ENCODE assay signal across 16 cellular contexts in genomic region chr5:178546675-178547033, GRCh38. TPM values are rescaled to one million over a fixed set of nuclear protein-coding genes. Genes with fewer than 3 reads are reported as not detected.
DNase-seq lines count a peak whose midpoint lies in the region; ATAC-seq lines count a peak whose summit lies in the region.
"Had no signal": no experiment of that assay in that cellular context is flagged by ENCODE, and none has a peak within 500 bp of the region (broad histone marks: within the 10 kb centered on the region; RNA-seq: fewer than 3 reads in every experiment).

No MANE protein-coding gene starts in this region.

- no peaks in the 10 kb centered on the region for H3K27me3 ChIP-seq in BLaER1 treated with 17β-estradiol and CSF1 and Interleukin-3, amounts not matched to agents 10 nM and 100 nM

- H4K20me1 ChIP-seq in BLaER1 treated with 17β-estradiol and CSF1 and Interleukin-3, amounts not matched to agents 10 nM and 100 nM = no peaks in the 10 kb centered on the region

- H3K4me3 ChIP-seq in BLaER1 treated with 17β-estradiol and CSF1 and Interleukin-3, amounts not matched to agents 10 nM and 100 nM = no peak overlapping the region

- ATAC-seq in left cardiac atrium = peak; percentile 71 to 77
- no peak for ATAC-seq in HG03520 (IDR thresholded peaks at IDR 0.05; ENCODE audit: unreplicated experiment)

- peak overlapping the region; percentile 18 to 82 (median 64) for H3K4me2 ChIP-seq in BLaER1 treated with 17β-estradiol and CSF1 and Interleukin-3, amounts not matched to agents 10 nM and 100 nM

- no peaks in the 10 kb centered on the region for H3K36me3 ChIP-seq in BLaER1 treated with 17β-estradiol and CSF1 and Interleukin-3, amounts not matched to agents 10 nM and 100 nM

- no peaks in the 10 kb centered on the region for H3K9me3 ChIP-seq in BLaER1 treated with 17β-estradiol and CSF1 and Interleukin-3, amounts not matched to agents 10 nM and 100 nM (replicated peaks in 1 of 11)

- DNase-seq in cerebellar cortex (ENCODE audit: low spot score) (peak; percentile 80), left cardiac atrium (peak; percentile 59), posterior vena cava (ENCODE audit: low spot score) (peak; percentile 30), NCI-H1436 treated with DMSO at 0.1 percent for 48 hours (lab: John Stamatoyannopoulos, UW) (no peak), OCI-M2 (lab: John Stamatoyannopoulos, UW; ENCODE audit: unreplicated experiment) (no peak), NCI-H2029 treated with DMSO at 0.1 percent for 48 hours (lab: John Stamatoyannopoulos, UW) (no peak)
- DNase-seq: COR-L47, MM.1S, NCI-H1105 treated with DMSO at 0.1 percent for 48 hours, NCI-H2029, NCI-H510A treated with DMSO at 0.1 percent for 48 hours had no signal

- H3K9ac ChIP-seq in BLaER1 treated with 17β-estradiol and CSF1 and Interleukin-3, amounts not matched to agents 10 nM and 100 nM = peak overlapping the region in 4 of 11 experiments; percentile 5 to 19 (median 10); a peak in 4 of 22 replicates

- H3K27ac ChIP-seq in BLaER1 treated with 17β-estradiol and CSF1 and Interleukin-3, amounts not matched to agents 10 nM and 100 nM = peak overlapping the region in 4 of 11 experiments; percentile 10 to 48 (median 38); a peak in 5 of 22 replicates
- H3K27ac ChIP-seq: C4-2B had no signal

- peaks cover 10 to 85% (median 28%) of the 10 kb centered on the region in 10 experiments; a peak in 19 of 20 replicates for H3K4me1 ChIP-seq in BLaER1 treated with 17β-estradiol and CSF1 and Interleukin-3, amounts not matched to agents 10 nM and 100 nM

- intact Hi-C loops in left cardiac atrium (cut with DNase I) (loop anchor here (5.0 kb wide), 2 partner anchors 84 to 259 kb away; no protein-coding TSS in a partner anchor), posterior vena cava (cut with DNase I) (no loop called here)

RNA-seq across cellular contexts. Expression of gene COL23A1, which starts 43.5 kb away (rescaled TPM):
- total RNA-seq in left cardiac atrium (1 to 10 TPM; 5.5 to 6.0 TPM), posterior vena cava (1 to 10 TPM; 2.0 to 3.0 TPM)
- total RNA-seq: A172, SK-MEL-5 had no signal

Comparison
In these comparisons a context has a peak if more than half of its experiments do, and no peak if none do; other contexts are left out.
1. DNase-seq: peak in cerebellar cortex (single experiment), left cardiac atrium (single experiment) and posterior vena cava (single experiment); none in NCI-H1436 treated with DMSO at 0.1 percent for 48 hours (single experiment), OCI-M2 (single experiment) and NCI-H2029 treated with DMSO at 0.1 percent for 48 hours (single experiment).
2. intact Hi-C loops: an anchor here in left cardiac atrium (5.0 kb wide); none called in posterior vena cava.